28 cellular contexts compared by ENCODE assay signal in the genomic region with DNA sequence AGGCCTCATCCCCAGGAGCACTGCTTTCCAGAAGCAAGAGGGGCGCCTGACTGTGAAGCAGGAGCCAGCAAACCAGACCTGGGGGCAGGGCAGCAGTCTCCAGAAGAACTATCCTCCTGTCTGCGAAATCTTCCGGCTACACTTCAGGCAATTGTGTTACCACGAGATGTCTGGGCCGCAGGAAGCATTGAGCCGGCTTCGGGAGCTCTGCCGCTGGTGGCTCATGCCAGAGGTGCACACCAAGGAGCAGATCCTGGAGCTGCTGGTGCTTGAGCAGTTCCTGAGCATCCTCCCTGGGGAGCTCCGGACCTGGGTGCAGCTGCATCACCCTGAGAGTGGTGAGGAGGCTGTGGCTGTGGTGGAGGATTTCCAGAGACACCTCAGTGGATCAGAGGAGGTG.
"Had no signal": no experiment of that assay in that cellular context is flagged by ENCODE, and none has a peak within 500 bp of the region (broad histone marks: within the 10 kb centered on the region; RNA-seq: fewer than 3 reads in every experiment).

No MANE protein-coding gene starts in this region.

- ATAC-seq: foreskin keratinocyte; gastroesophageal sphincter; heart left ventricle; left cardiac atrium; left lung; naive thymus-derived CD4-positive, alpha-beta T cell; sciatic nerve; stimulated activated memory B cell treated with anti-CD40 and anti-IgM and Interleukin-4, amounts not matched to agents 10 μg/mL and 1 μg/mL and 100 μg/mL, for 72 hours; stimulated activated naive CD8-positive, alpha-beta T cell treated with anti-CD3 and anti-CD28 coated beads, Interleukin-15, Interleukin-2, amounts not matched to agents 100 U/mL and 50 U/mL, for 24 hours; upper lobe of right lung had no signal

- H3K79me2 ChIP-seq: parathyroid adenoma had no signal

- H3K4me3 ChIP-seq: esophagus muscularis mucosa, gastroesophageal sphincter, left lung, prostate gland, right atrium auricular region, testis, tibial artery, upper lobe of right lung, uterus had no signal

- H3K4me1 ChIP-seq: foreskin keratinocyte, prostate gland, uterus had no signal

- H3K36me3 ChIP-seq: prostate gland, upper lobe of right lung, uterus had no signal

- H2AFZ ChIP-seq: neural progenitor cell, parathyroid adenoma had no signal

- H3K9ac ChIP-seq: neural progenitor cell, parathyroid adenoma had no signal

- DNase-seq: dermis blood vessel endothelial cell; effector memory CD4-positive, alpha-beta T cell; foreskin keratinocyte; heart left ventricle; hippocampal formation; left cardiac atrium; left lung; mammary epithelial cell; mesendoderm; midbrain; naive thymus-derived CD4-positive, alpha-beta T cell; stimulated activated CD4-positive, alpha-beta T cell treated with anti-CD3 and anti-CD28 coated beads, Interleukin-2, amount 100 ng/mL, for 24 hours; stimulated activated CD4-positive, alpha-beta T cell treated with anti-CD3 and anti-CD28 coated beads, Interleukin-4, amount 100 ng/mL, for 4 hours; stimulated activated naive CD8-positive, alpha-beta T cell treated with anti-CD3 and anti-CD28 coated beads, Interleukin-15, Interleukin-2, amounts not matched to agents 100 U/mL and 50 U/mL, for 24 hours; substantia nigra; testis; tibial artery; upper lobe of right lung; uterus had no signal

- H3K9me3 Mint-ChIP-seq: stimulated activated memory B cell treated with anti-CD40 and anti-IgM and Interleukin-4, amounts not matched to agents 10 μg/mL and 1 μg/mL and 100 μg/mL, for 72 hours had no signal

- H3K27me3 ChIP-seq: foreskin keratinocyte, left lung, right atrium auricular region, testis, upper lobe of right lung, uterus had no signal

- H3K27ac ChIP-seq: coronary artery, esophagus muscularis mucosa, foreskin keratinocyte, gastroesophageal sphincter, heart left ventricle, left lung, neural progenitor cell, parathyroid adenoma, prostate gland, right atrium auricular region, testis, tibial artery, upper lobe of right lung, uterus had no signal

- H3K4me3 Mint-ChIP-seq: stimulated activated memory B cell treated with anti-CD40 and anti-IgM and Interleukin-4, amounts not matched to agents 10 μg/mL and 1 μg/mL and 100 μg/mL, for 72 hours had no signal

- H3K27ac Mint-ChIP-seq: naive thymus-derived CD4-positive, alpha-beta T cell; neural progenitor cell; stimulated activated memory B cell treated with anti-CD40 and anti-IgM and Interleukin-4, amounts not matched to agents 10 μg/mL and 1 μg/mL and 100 μg/mL, for 72 hours had no signal

- H3K9me3 ChIP-seq: esophagus muscularis mucosa, gastroesophageal sphincter, prostate gland, right atrium auricular region, testis, tibial artery, upper lobe of right lung, uterus had no signal

- H3K27me3 Mint-ChIP-seq: naive thymus-derived CD4-positive, alpha-beta T cell; stimulated activated memory B cell treated with anti-CD40 and anti-IgM and Interleukin-4, amounts not matched to agents 10 μg/mL and 1 μg/mL and 100 μg/mL, for 72 hours had no signal
